27 cellular contexts compared by ENCODE assay signal in genomic region chr13:84745051-84745551, GRCh38.
"Had no signal": no experiment of that assay in that cellular context is flagged by ENCODE, and none has a peak within 500 bp of the region (broad histone marks: within the 10 kb centered on the region; RNA-seq: fewer than 3 reads in every experiment).

No MANE protein-coding gene starts in this region.

- H3K36me3 Mint-ChIP-seq: mesothelial cell of epicardium; naive B cell; naive thymus-derived CD8-positive, alpha-beta T cell had no signal

- H3K4me3 ChIP-seq: colonic mucosa, esophagus squamous epithelium, gastrocnemius medialis, heart right ventricle, left lung, lower lobe of right lung, mucosa of descending colon had no signal

- FAIRE-seq: islet of Langerhans, keratinocyte had no signal

- H3K36me3 ChIP-seq: colonic mucosa, esophagus squamous epithelium, gastrocnemius medialis, heart right ventricle, left lung, lower lobe of right lung had no signal

- H3K9me3 Mint-ChIP-seq: mesothelial cell of epicardium had no signal

- H3K4me1 ChIP-seq: colonic mucosa, esophagus squamous epithelium, gastrocnemius medialis, heart right ventricle, left lung, lower lobe of right lung had no signal

- H3K27ac ChIP-seq: colonic mucosa, epithelial cell of prostate, esophagus squamous epithelium, gastrocnemius medialis, heart right ventricle, left lung, lower lobe of right lung had no signal

- H3K27me3 ChIP-seq: colonic mucosa, esophagus squamous epithelium, gastrocnemius medialis, heart right ventricle, left lung had no signal

- ATAC-seq: effector memory CD8-positive, alpha-beta T cell; esophagus mucosa; gastrocnemius medialis; heart right ventricle; left cardiac atrium; left lung; left ventricle myocardium superior; lower lobe of right lung; mucosa of descending colon; naive thymus-derived CD8-positive, alpha-beta T cell had no signal

- H3K27ac Mint-ChIP-seq: dendritic cell treated with granulocyte-macrophage colony-stimulating factor and Interleukin-4, amounts not matched to agents 40 ng/mL and 50 ng/mL, for 4 days; effector memory CD8-positive, alpha-beta T cell; mesothelial cell of epicardium; naive thymus-derived CD8-positive, alpha-beta T cell had no signal

- H3K9me3 ChIP-seq: colonic mucosa, esophagus squamous epithelium, gastrocnemius medialis, heart right ventricle, left lung, lower lobe of right lung, mucosa of descending colon had no signal

- H3K4me1 Mint-ChIP-seq: naive B cell; naive thymus-derived CD8-positive, alpha-beta T cell had no signal

- H3K4me3 Mint-ChIP-seq: dendritic cell treated with granulocyte-macrophage colony-stimulating factor and Interleukin-4, amounts not matched to agents 40 ng/mL and 50 ng/mL, for 4 days; effector memory CD8-positive, alpha-beta T cell; mesothelial cell of epicardium; naive B cell; naive thymus-derived CD8-positive, alpha-beta T cell had no signal

- H3K27me3 Mint-ChIP-seq: dendritic cell treated with granulocyte-macrophage colony-stimulating factor and Interleukin-4, amounts not matched to agents 40 ng/mL and 50 ng/mL, for 4 days; effector memory CD8-positive, alpha-beta T cell; naive B cell; naive thymus-derived CD8-positive, alpha-beta T cell had no signal

- DNase-seq: colonic mucosa; cortex of kidney; effector CD8-positive, alpha-beta T cell; effector memory CD8-positive, alpha-beta T cell; erythroblast; esophagus squamous epithelium; foreskin fibroblast; foreskin melanocyte; gastrocnemius medialis; glutamatergic neuron; head of caudate nucleus; heart right ventricle; hippocampal formation; left cardiac atrium; left lung; left ventricle myocardium superior; lower lobe of right lung; mesenchymal stem cell; mucosa of descending colon; naive B cell; naive thymus-derived CD8-positive, alpha-beta T cell had no signal
